ENCODE assay signal across 24 cellular contexts in the genomic region with DNA sequence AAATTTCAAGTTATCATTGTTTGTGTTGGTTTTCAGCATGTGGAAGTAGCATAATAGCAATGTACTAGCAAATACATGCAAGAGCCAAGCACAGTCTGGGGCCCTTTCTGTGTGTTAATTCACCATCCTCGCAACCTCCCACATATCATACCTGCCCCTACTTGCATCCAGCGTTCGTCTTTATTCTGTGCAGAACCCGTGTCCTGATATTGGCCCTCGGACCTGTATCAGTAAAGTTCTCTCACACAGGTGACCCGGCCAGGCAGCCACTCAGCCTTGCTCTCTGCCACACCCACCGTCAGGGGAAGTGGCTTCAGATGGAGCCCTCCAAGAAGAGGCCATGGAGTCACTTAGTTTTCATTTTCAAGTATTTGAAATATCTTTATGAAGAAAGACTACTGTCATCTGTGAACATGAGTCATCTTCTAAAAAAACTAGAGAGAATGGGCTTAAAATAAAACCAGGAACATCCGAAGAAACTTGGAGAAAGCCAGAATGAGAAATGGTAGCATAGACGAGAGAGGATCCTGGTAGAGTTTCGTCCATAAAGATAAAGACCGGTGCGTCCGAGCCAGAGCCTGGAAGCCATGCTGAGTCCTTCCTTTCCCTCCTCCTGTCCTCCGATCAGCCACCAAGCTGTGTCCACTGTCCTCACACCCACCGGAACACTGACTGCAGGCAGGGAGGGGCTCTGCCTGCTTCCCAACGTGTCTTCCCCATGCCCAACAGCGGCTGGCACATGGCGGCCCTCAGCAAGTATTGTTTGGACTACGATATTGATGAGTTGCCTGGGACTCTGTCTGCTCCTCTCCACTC. TPM values are rescaled to one million over a fixed set of nuclear protein-coding genes. Genes with fewer than 3 reads are reported as not detected.
DNase-seq lines count a peak whose midpoint lies in the region; ATAC-seq and TF ChIP-seq lines count a peak whose summit lies in the region.
"Had no signal": no experiment of that assay in that cellular context is flagged by ENCODE, and none has a peak within 500 bp of the region (broad histone marks: within the 10 kb centered on the region; RNA-seq: fewer than 3 reads in every experiment).

No MANE protein-coding gene starts in this region.

- no peak for TF ChIP-seq CTCF in SK-N-SH (IDR thresholded peaks at IDR 0.05)
- no peak for TF ChIP-seq CTCF in spleen (IDR thresholded peaks at IDR 0.05 in 8 of 11, conservative IDR thresholded peaks at IDR 0.05 in 3 of 11)
- no peak for TF ChIP-seq CTCF in RWPE1 (conservative IDR thresholded peaks at IDR 0.05; ENCODE audit: low read depth)

- H3K9me2 ChIP-seq in SK-N-SH: no peaks in the 10 kb centered on the region

- H3F3A ChIP-seq in SK-N-SH (replicated peaks; ENCODE audit: insufficient read depth): no peaks in the 10 kb centered on the region

- H3K9ac ChIP-seq in SK-N-SH: no peak overlapping the region
- H3K9ac ChIP-seq: GM23248 had no signal

- POLR2A ChIA-PET in SK-N-SH (lab: Yijun Ruan, JAX): no interaction called here
- POLR2A ChIA-PET in RWPE1 (lab: Yijun Ruan, JAX; ENCODE audit: low non-redundant PET): no interaction called here

- H3K4me3 ChIP-seq in SK-N-SH (ENCODE audit: low read depth in 2 of 2, low read length in 1 of 2): no peak overlapping the region
- no peak overlapping the region for H3K4me3 ChIP-seq in spleen
- H3K4me3 ChIP-seq: GM23248, HAP-1, SJCRH30 had no signal

- H3K36me3 ChIP-seq in SK-N-SH (replicated peaks in 1 of 2; ENCODE audit: control insufficient read depth in 1 of 2, insufficient read depth in 2 of 2, low read length in 1 of 2) (peaks cover 0 to 14% of the 10 kb centered on the region in 2 experiments), spleen (peaks cover 0 to 10% (median 0%) of the 10 kb centered on the region in 6 donors)
- H3K36me3 ChIP-seq: BE2C, HAP-1, SJCRH30 had no signal

- 76% methylated on average over 19 of the region's 19 CpGs for WGBS in SK-N-SH (ENCODE audit: low lambda C conversion rate)
- WGBS in spleen, 5 donors: 88 to 96% (median 92%) methylated on average over 19 of the region's 19 CpGs

- CTCF ChIA-PET in SK-N-SH (lab: Yijun Ruan, JAX): no interaction called here
- CTCF ChIA-PET in RWPE1 (lab: Yijun Ruan, JAX): no interaction called here

- no peaks in the 10 kb centered on the region for H3K79me2 ChIP-seq in SK-N-SH (ENCODE audit: insufficient read depth)

- no peak overlapping the region for H2AFZ ChIP-seq in SK-N-SH (ENCODE audit: low read depth)
- H2AFZ ChIP-seq: GM23248 had no signal

- TF ChIP-seq RAD21 in SK-N-SH (IDR thresholded peaks at IDR 0.05; ENCODE audit: low read length): no peak

- DNase-seq in SK-N-SH (no peak), inferior parietal cortex (ENCODE audit: extremely low spot score) (peak; percentile 32), spleen (peak; percentile 15), RWPE1 (ENCODE audit: low spot score) (no peak)
- DNase-seq in activated CD4-positive, alpha-beta T cell treated with anti-CD3 and anti-CD28 coated beads, Interleukin-2, amount 50 U/mL, for 48 hours: no peak
- DNase-seq: BE2C; CD4-positive, CD25-positive, alpha-beta regulatory T cell; COR-L47; DMS 273 treated with DMSO at 0.1 percent for 48 hours; GDM1; GM23248; MM.1S; NCI-H1417; NCI-H187 treated with DMSO at 0.1 percent for 48 hours; NCI-H2227 treated with DMSO at 0.1 percent for 48 hours; NCI-H510A treated with DMSO at 0.1 percent for 48 hours; PC-3; RPMI8226; SJCRH30 had no signal

- H3K27me3 ChIP-seq in SK-N-SH (ENCODE audit: insufficient read depth): no peaks in the 10 kb centered on the region
- H3K27me3 ChIP-seq in spleen (replicated peaks in 1 of 7): peaks cover 0 to 7% (median 0%) of the 10 kb centered on the region in 7 donors

- H3K4me2 ChIP-seq in SK-N-SH: no peak overlapping the region

- ATAC-seq in SK-N-SH treated with all-trans-retinoic acid at 6 μM for 48 hours: no peak
- no peak for ATAC-seq in HG02642 (IDR thresholded peaks at IDR 0.05; ENCODE audit: poor library complexity, unreplicated experiment)
- ATAC-seq: PC-3 had no signal

- intact Hi-C loops in spleen (cut with DNase I; ENCODE audit: low total_unique reads): no loop called here

- H4K20me1 ChIP-seq in SK-N-SH (ENCODE audit: insufficient read depth): no peaks in the 10 kb centered on the region

- TF ChIP-seq POLR2A in spleen (IDR thresholded peaks at IDR 0.05): no peak

- no peak overlapping the region for H3K27ac ChIP-seq in SK-N-SH (ENCODE audit: low read depth in 2 of 2, low read length in 1 of 2)
- peak overlapping the region; percentile 38 for H3K27ac ChIP-seq in angular gyrus (ENCODE audit: low read depth, low read length)
- no peak overlapping the region for H3K27ac ChIP-seq in spleen
- no peak overlapping the region for H3K27ac ChIP-seq in RWPE1
- H3K27ac ChIP-seq: GM23248, HL-60, SJCRH30 had no signal

- no peak for TF ChIP-seq EP300 in SK-N-SH (IDR thresholded peaks at IDR 0.05; ENCODE audit: borderline replicate concordance in 1 of 2, low read depth in 1 of 2, low read length in 1 of 2)

- H3K9me3 ChIP-seq in SK-N-SH: no peaks in the 10 kb centered on the region
- H3K9me3 ChIP-seq in spleen: no peaks in the 10 kb centered on the region
- H3K9me3 ChIP-seq: BE2C, HAP-1, SJCRH30 had no signal

- H3K4me1 ChIP-seq in SK-N-SH (ENCODE audit: control insufficient read depth in 1 of 2, insufficient read depth in 2 of 2, low read depth in 1 of 2, low read length in 1 of 2): no peaks in the 10 kb centered on the region; a peak in 2 of 4 replicates
- H3K4me1 ChIP-seq in spleen: peaks cover 0 to 14% (median 4%) of the 10 kb centered on the region in 6 donors
- H3K4me1 ChIP-seq: BE2C, SJCRH30 had no signal

TF ChIP-seq in SK-N-SH, 30 proteins besides CTCF, POLR2A, EP300 and RAD21:
- no peak for TF ChIP-seq SIN3A (IDR thresholded peaks at IDR 0.05; ENCODE audit: borderline replicate concordance, low read depth, low read length)
- TF ChIP-seq FOSL2 (IDR thresholded peaks at IDR 0.05; ENCODE audit: borderline replicate concordance, low read depth): 0 out of 2 replicates have a peak, but pooled peaks have one; percentile 7
- no peak for TF ChIP-seq TAF1 (IDR thresholded peaks at IDR 0.05; ENCODE audit: borderline replicate concordance, low read depth, low read length)
- TF ChIP-seq, protein P1, sequence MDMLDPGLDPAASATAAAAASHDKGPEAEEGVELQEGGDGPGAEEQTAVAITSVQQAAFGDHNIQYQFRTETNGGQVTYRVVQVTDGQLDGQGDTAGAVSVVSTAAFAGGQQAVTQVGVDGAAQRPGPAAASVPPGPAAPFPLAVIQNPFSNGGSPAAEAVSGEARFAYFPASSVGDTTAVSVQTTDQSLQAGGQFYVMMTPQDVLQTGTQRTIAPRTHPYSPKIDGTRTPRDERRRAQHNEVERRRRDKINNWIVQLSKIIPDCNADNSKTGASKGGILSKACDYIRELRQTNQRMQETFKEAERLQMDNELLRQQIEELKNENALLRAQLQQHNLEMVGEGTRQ (IDR thresholded peaks at IDR 0.05; ENCODE audit: borderline replicate concordance, low read depth, low read length): no peak

TF ChIP-seq in SK-N-SH treated with all-trans-retinoic acid at 6 μM for 48 hours, 23 proteins besides CTCF, POLR2A, EP300 and RAD21 (continues in another document):
- no peak for TF ChIP-seq OSR1 (CRISPR knock-in tag; IDR thresholded peaks at IDR 0.05)
- TF ChIP-seq ESRRG (CRISPR knock-in tag; IDR thresholded peaks at IDR 0.05): no peak
- TF ChIP-seq ARNTL (CRISPR knock-in tag; IDR thresholded peaks at IDR 0.05; ENCODE audit: borderline replicate concordance, low read depth): no peak
- TF ChIP-seq SNAI2 (CRISPR knock-in tag; IDR thresholded peaks at IDR 0.05): no peak
- no peak for TF ChIP-seq ZNF70 (CRISPR knock-in tag; IDR thresholded peaks at IDR 0.05)
- no peak for TF ChIP-seq ZC3H10 (CRISPR knock-in tag; IDR thresholded peaks at IDR 0.05)
- no peak for TF ChIP-seq PPARA (CRISPR knock-in tag; IDR thresholded peaks at IDR 0.05; ENCODE audit: borderline replicate concordance)
- TF ChIP-seq BACH2 (CRISPR knock-in tag; IDR thresholded peaks at IDR 0.05; ENCODE audit: borderline replicate concordance): no peak
- TF ChIP-seq, protein P2, sequence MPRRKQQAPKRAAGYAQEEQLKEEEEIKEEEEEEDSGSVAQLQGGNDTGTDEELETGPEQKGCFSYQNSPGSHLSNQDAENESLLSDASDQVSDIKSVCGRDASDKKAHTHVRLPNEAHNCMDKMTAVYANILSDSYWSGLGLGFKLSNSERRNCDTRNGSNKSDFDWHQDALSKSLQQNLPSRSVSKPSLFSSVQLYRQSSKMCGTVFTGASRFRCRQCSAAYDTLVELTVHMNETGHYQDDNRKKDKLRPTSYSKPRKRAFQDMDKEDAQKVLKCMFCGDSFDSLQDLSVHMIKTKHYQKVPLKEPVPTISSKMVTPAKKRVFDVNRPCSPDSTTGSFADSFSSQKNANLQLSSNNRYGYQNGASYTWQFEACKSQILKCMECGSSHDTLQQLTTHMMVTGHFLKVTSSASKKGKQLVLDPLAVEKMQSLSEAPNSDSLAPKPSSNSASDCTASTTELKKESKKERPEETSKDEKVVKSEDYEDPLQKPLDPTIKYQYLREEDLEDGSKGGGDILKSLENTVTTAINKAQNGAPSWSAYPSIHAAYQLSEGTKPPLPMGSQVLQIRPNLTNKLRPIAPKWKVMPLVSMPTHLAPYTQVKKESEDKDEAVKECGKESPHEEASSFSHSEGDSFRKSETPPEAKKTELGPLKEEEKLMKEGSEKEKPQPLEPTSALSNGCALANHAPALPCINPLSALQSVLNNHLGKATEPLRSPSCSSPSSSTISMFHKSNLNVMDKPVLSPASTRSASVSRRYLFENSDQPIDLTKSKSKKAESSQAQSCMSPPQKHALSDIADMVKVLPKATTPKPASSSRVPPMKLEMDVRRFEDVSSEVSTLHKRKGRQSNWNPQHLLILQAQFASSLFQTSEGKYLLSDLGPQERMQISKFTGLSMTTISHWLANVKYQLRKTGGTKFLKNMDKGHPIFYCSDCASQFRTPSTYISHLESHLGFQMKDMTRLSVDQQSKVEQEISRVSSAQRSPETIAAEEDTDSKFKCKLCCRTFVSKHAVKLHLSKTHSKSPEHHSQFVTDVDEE (CRISPR knock-in tag; IDR thresholded peaks at IDR 0.05): no peak
- TF ChIP-seq TCF4 (CRISPR knock-in tag; IDR thresholded peaks at IDR 0.05; ENCODE audit: borderline replicate concordance): no peak
- no peak for TF ChIP-seq ZFP3 (CRISPR knock-in tag; IDR thresholded peaks at IDR 0.05)

RNA-seq across cellular contexts. Expression of gene RPL31, which starts 57.3 kb away (rescaled TPM):
- polyA plus RNA-seq in SK-N-SH (2012; rRNA removed) (4,215 and 4,488 TPM in 2 replicates), spleen (over 10,000 TPM in 2 of 3 donors, 1,000 to 10,000 TPM in 1; 8,439 to 10,502 (median 10,023) TPM)
- 6,617 and 9,342 TPM in 2 replicates for polyA plus RNA-seq in SK-N-SH (2012; cell fraction: cytosol; rRNA removed)
- 1,034 and 1,501 TPM in 2 replicates for polyA plus RNA-seq in SK-N-SH (2012; cell fraction: nucleus; rRNA removed)
- 1,000 to 10,000 TPM in 5 of 7 donors, 100 to 1,000 TPM in 2; 876 to 1,551 (median 1,095) TPM for total RNA-seq in spleen

Comparison
In these comparisons a context has a peak if more than half of its experiments do, and no peak if none do; other contexts are left out.
1. DNase-seq: peak in inferior parietal cortex (single experiment) and spleen (single experiment); none in SK-N-SH (single experiment), activated CD4-positive, alpha-beta T cell treated with anti-CD3 and anti-CD28 coated beads, Interleukin-2, amount 50 U/mL, for 48 hours (0 of 2) and RWPE1 (single experiment).